17 cellular contexts compared by ENCODE assay signal in genomic region chr17:39761861-39762496, GRCh38. TPM values are rescaled to one million over a fixed set of nuclear protein-coding genes. Genes with fewer than 3 reads are reported as not detected.
DNase-seq lines count a peak whose midpoint lies in the region; ATAC-seq and TF ChIP-seq lines count a peak whose summit lies in the region.
"Had no signal": no experiment of that assay in that cellular context is flagged by ENCODE, and none has a peak within 500 bp of the region (broad histone marks: within the 10 kb centered on the region; RNA-seq: fewer than 3 reads in every experiment).

No MANE protein-coding gene starts in this region.

- H4K20me1 ChIP-seq in BLaER1 (no peaks in the 10 kb centered on the region), DOHH2 (ENCODE audit: control insufficient read depth, insufficient read depth, low read depth, low read length) (no peaks in the 10 kb centered on the region), SK-N-SH (ENCODE audit: insufficient read depth) (no peaks in the 10 kb centered on the region)

- DNase-seq in activated CD4-positive, alpha-beta memory T cell treated with anti-CD3 and anti-CD28 coated beads for 36 hours: peak; percentile 28
- DNase-seq in mesenteric fat pad (ENCODE audit: low spot score) (peak; percentile 51), left colon (no peak), SK-N-SH (no peak)
- DNase-seq: activated naive CD4-positive, alpha-beta T cell; GOT3; NCI-H1417; NCI-H524 treated with DMSO at 0.1 percent for 48 hours; nucleus accumbens; right cardiac atrium; SHP77 treated with DMSO at 0.1 percent for 48 hours had no signal

- H3K4me3 ChIP-seq in BLaER1 (no peak overlapping the region), DOHH2 (ENCODE audit: low read length) (no peak overlapping the region), SK-N-SH (ENCODE audit: low read depth in 2 of 2, low read length in 1 of 2) (no peak overlapping the region)

- POLR2A ChIA-PET in activated CD4-positive, alpha-beta memory T cell treated with anti-CD3 and anti-CD28 coated beads for 36 hours (lab: Charles Lee): interaction anchor here (1.3 to 2.3 kb wide), 4 partner anchors 13 to 30 kb away, joined by 3 to 7 read pairs (median 5); no protein-coding TSS in a partner anchor
- POLR2A ChIA-PET in SK-N-SH (lab: Yijun Ruan, JAX): no interaction called here

- ATAC-seq in HG03442 (IDR thresholded peaks at IDR 0.05; ENCODE audit: unreplicated experiment): no peak
- no peak for ATAC-seq in left colon
- no peak for ATAC-seq in GM19023 (IDR thresholded peaks at IDR 0.05; ENCODE audit: unreplicated experiment)
- ATAC-seq: right cardiac atrium, WTC11 had no signal

- no peak for TF ChIP-seq EP300 in SK-N-SH (IDR thresholded peaks at IDR 0.05; ENCODE audit: borderline replicate concordance in 1 of 2, low read depth in 1 of 2, low read length in 1 of 2)

- no peaks in the 10 kb centered on the region for H3K36me3 ChIP-seq in BLaER1
- peaks cover 86% of the 10 kb centered on the region for H3K36me3 ChIP-seq in DOHH2 (ENCODE audit: control insufficient read depth, low read length)
- no peaks in the 10 kb centered on the region for H3K36me3 ChIP-seq in SK-N-SH (replicated peaks in 1 of 2; ENCODE audit: control insufficient read depth in 1 of 2, insufficient read depth in 2 of 2, low read length in 1 of 2)

- intact Hi-C loops in activated CD4-positive, alpha-beta memory T cell treated with anti-CD3 and anti-CD28 coated beads for 36 hours (cut with micrococcal nuclease): no loop called here
- intact Hi-C loops in left colon (cut with DNase I, micrococcal nuclease): no loop called here

- no peak overlapping the region for H3K4me3 Mint-ChIP-seq in activated CD4-positive, alpha-beta memory T cell treated with anti-CD3 and anti-CD28 coated beads for 36 hours
- H3K4me3 Mint-ChIP-seq: type B pancreatic cell, WTC11 had no signal

- H3K9me3 Mint-ChIP-seq in activated CD4-positive, alpha-beta memory T cell treated with anti-CD3 and anti-CD28 coated beads for 36 hours: no peaks in the 10 kb centered on the region
- H3K9me3 Mint-ChIP-seq: type B pancreatic cell, WTC11 had no signal

- CTCF ChIA-PET in activated CD4-positive, alpha-beta memory T cell treated with anti-CD3 and anti-CD28 coated beads for 36 hours (lab: Charles Lee): interaction anchor here (1.2 to 1.3 kb wide), 4 partner anchors 8 to 219 kb away, joined by 3 to 6 read pairs (median 4); partner anchors contain the start of gene PSMD3
- CTCF ChIA-PET in SK-N-SH (lab: Yijun Ruan, JAX): interaction anchor here (0.9 to 1.5 kb wide), 2 partner anchors 32 to 214 kb away, joined by 3 read pairs; no protein-coding TSS in a partner anchor

- H3K9me3 ChIP-seq in BLaER1: 0 out of 2 replicates have a peak, but pooled peaks cover 4% of the 10 kb centered on the region
- no peaks in the 10 kb centered on the region for H3K9me3 ChIP-seq in DOHH2 (ENCODE audit: control insufficient read depth, insufficient read depth, low read length)
- no peaks in the 10 kb centered on the region for H3K9me3 ChIP-seq in SK-N-SH

- H3K27ac Mint-ChIP-seq in activated CD4-positive, alpha-beta memory T cell treated with anti-CD3 and anti-CD28 coated beads for 36 hours: peak overlapping the region; percentile 72
- H3K27ac Mint-ChIP-seq: type B pancreatic cell, WTC11 had no signal

- no peaks in the 10 kb centered on the region for H3K27me3 Mint-ChIP-seq in activated CD4-positive, alpha-beta memory T cell treated with anti-CD3 and anti-CD28 coated beads for 36 hours

- H3K9me2 ChIP-seq in DOHH2 (replicated peaks; ENCODE audit: control insufficient read depth, low read length): no peaks in the 10 kb centered on the region
- no peaks in the 10 kb centered on the region for H3K9me2 ChIP-seq in SK-N-SH

- peaks cover 80% of the 10 kb centered on the region for H3K4me1 Mint-ChIP-seq in activated CD4-positive, alpha-beta memory T cell treated with anti-CD3 and anti-CD28 coated beads for 36 hours (ENCODE audit: low read depth)
- H3K4me1 Mint-ChIP-seq: WTC11 had no signal

- peaks cover 45% of the 10 kb centered on the region for H3K36me3 Mint-ChIP-seq in activated CD4-positive, alpha-beta memory T cell treated with anti-CD3 and anti-CD28 coated beads for 36 hours
- H3K36me3 Mint-ChIP-seq: type B pancreatic cell, WTC11 had no signal

- H3K4me1 ChIP-seq in BLaER1: peaks cover 60% of the 10 kb centered on the region
- peaks cover 98% of the 10 kb centered on the region for H3K4me1 ChIP-seq in DOHH2 (ENCODE audit: control insufficient read depth, low read length)
- no peaks in the 10 kb centered on the region for H3K4me1 ChIP-seq in SK-N-SH (ENCODE audit: control insufficient read depth in 1 of 2, insufficient read depth in 2 of 2, low read depth in 1 of 2, low read length in 1 of 2)

- no peak for TF ChIP-seq CTCF in DOHH2 (IDR thresholded peaks at IDR 0.05; ENCODE audit: low read depth, low read length, poor library complexity, severe bottlenecking)
- no peak for TF ChIP-seq CTCF in SK-N-SH (IDR thresholded peaks at IDR 0.05)

- H3K27me3 ChIP-seq in BLaER1 (no peaks in the 10 kb centered on the region), DOHH2 (ENCODE audit: control insufficient read depth, low read length) (no peaks in the 10 kb centered on the region), SK-N-SH (ENCODE audit: insufficient read depth) (peaks cover 83% of the 10 kb centered on the region)

- H3F3A ChIP-seq in DOHH2 (ENCODE audit: control insufficient read depth, insufficient read depth) (peaks cover 58% of the 10 kb centered on the region), SK-N-SH (replicated peaks; ENCODE audit: insufficient read depth) (no peaks in the 10 kb centered on the region)

- TF ChIP-seq RAD21 in SK-N-SH (IDR thresholded peaks at IDR 0.05; ENCODE audit: low read length): no peak

- WGBS in SK-N-SH (ENCODE audit: low lambda C conversion rate): 37% methylated on average over 10 of the region's 10 CpGs

- H3K4me2 ChIP-seq in BLaER1: 0 out of 2 replicates have a peak overlapping the region, but pooled peaks have one; percentile 7
- H3K4me2 ChIP-seq in DOHH2 (ENCODE audit: low read length): no peak overlapping the region
- H3K4me2 ChIP-seq in SK-N-SH: no peak overlapping the region

- no peak overlapping the region for H3K9ac ChIP-seq in BLaER1
- H3K9ac ChIP-seq in SK-N-SH: no peak overlapping the region

- H3K27ac ChIP-seq in BLaER1 (no peak overlapping the region), DOHH2 (ENCODE audit: low read depth, low read length) (peak overlapping the region; percentile 35), SK-N-SH (ENCODE audit: low read depth in 2 of 2, low read length in 1 of 2) (no peak overlapping the region)

- H3K79me2 ChIP-seq in DOHH2 (ENCODE audit: control insufficient read depth, low read length) (peaks cover 77% of the 10 kb centered on the region), SK-N-SH (ENCODE audit: insufficient read depth) (no peaks in the 10 kb centered on the region)

- no peak overlapping the region for H2AFZ ChIP-seq in SK-N-SH (ENCODE audit: low read depth)

TF ChIP-seq in SK-N-SH, 30 proteins besides CTCF, POLR2A, EP300 and RAD21 (continues in another document):
- TF ChIP-seq ELF1 (IDR thresholded peaks at IDR 0.05): no peak
- no peak for TF ChIP-seq TCF12 (IDR thresholded peaks at IDR 0.05)
- TF ChIP-seq SIN3A (IDR thresholded peaks at IDR 0.05; ENCODE audit: borderline replicate concordance, low read depth, low read length): no peak
- no peak for TF ChIP-seq POLR2AphosphoS5 (IDR thresholded peaks at IDR 0.05; ENCODE audit: low read depth, low read length)
- no peak for TF ChIP-seq REST (IDR thresholded peaks at IDR 0.05; ENCODE audit: low read depth, low read length)

RNA-seq across cellular contexts. Expression of gene GRB7, which starts 24.2 kb away (rescaled TPM):
- total RNA-seq in activated CD4-positive, alpha-beta memory T cell treated with anti-CD3 and anti-CD28 coated beads for 36 hours: 1 to 10 TPM in 1 of 2 experiments, under 1 TPM in 1; 0.34 to 1.2 TPM
- total RNA-seq in mesenteric fat pad (0.29 TPM), left colon (10 to 100 TPM; 18.2 to 27.7 TPM)
- not detected in 2 replicates for polyA plus RNA-seq in SK-N-SH (2012; rRNA removed)
- polyA plus RNA-seq in SK-N-SH (2012; cell fraction: cytosol; rRNA removed): 0.01 TPM in 1 of 2 replicates, not detected in the other
- polyA plus RNA-seq in SK-N-SH (2012; cell fraction: nucleus; rRNA removed): 0.05 TPM in 2 replicates

RNA-seq across cellular contexts. Expression of gene MIEN1, which starts 31.6 kb away (rescaled TPM):
- 10 to 100 TPM; 41.0 to 43.8 TPM for total RNA-seq in activated CD4-positive, alpha-beta memory T cell treated with anti-CD3 and anti-CD28 coated beads for 36 hours
- 36.4 TPM for total RNA-seq in mesenteric fat pad
- 10 to 100 TPM; 66.5 to 85.6 TPM for total RNA-seq in left colon
- polyA plus RNA-seq in SK-N-SH (2012; rRNA removed): 100 and 105 TPM in 2 replicates
- 84.1 and 96.5 TPM in 2 replicates for polyA plus RNA-seq in SK-N-SH (2012; cell fraction: cytosol; rRNA removed)
- 37.0 and 62.4 TPM in 2 replicates for polyA plus RNA-seq in SK-N-SH (2012; cell fraction: nucleus; rRNA removed)

Comparison
In these comparisons a context has a peak if more than half of its experiments do, and no peak if none do; other contexts are left out.
1. DNase-seq: peak in activated CD4-positive, alpha-beta memory T cell treated with anti-CD3 and anti-CD28 coated beads for 36 hours (single experiment) and mesenteric fat pad (single experiment); none in left colon (0 of 2) and SK-N-SH (single experiment).
2. RNA of gene GRB7, which starts 24.2 kb away (total RNA-seq): 18.2 to 27.7 TPM in left colon; 0.34 to 1.2 TPM in activated CD4-positive, alpha-beta memory T cell treated with anti-CD3 and anti-CD28 coated beads for 36 hours and 0.29 TPM in mesenteric fat pad (single experiment); every median in the first group is over 4 times any median in the second.